In the genomic region with DNA sequence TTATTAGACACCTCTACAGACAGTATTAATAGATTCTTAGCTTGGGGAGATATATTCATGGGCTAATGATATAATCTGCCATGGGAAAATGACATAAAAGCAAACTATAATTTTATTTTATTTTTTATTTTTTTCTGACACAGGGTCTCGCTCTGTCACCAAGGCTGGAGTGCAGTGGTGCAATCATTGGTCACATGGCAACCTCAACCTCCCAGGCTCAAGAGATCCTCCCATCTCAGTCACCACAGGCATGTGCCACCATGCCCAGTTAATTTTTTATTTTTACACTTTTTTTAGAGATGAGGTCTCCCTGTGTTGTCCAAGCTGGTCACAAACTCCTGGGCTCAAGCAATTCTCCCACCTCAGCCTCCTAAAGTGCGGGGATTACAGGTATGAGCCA, we compare ENCODE assay signal across 10 cellular contexts. TPM values are rescaled to one million over a fixed set of nuclear protein-coding genes. Genes with fewer than 3 reads are reported as not detected.
DNase-seq lines count a peak whose midpoint lies in the region; ATAC-seq and TF ChIP-seq lines count a peak whose summit lies in the region.
"Had no signal": no experiment of that assay in that cellular context is flagged by ENCODE, and none has a peak within 500 bp of the region (broad histone marks: within the 10 kb centered on the region; RNA-seq: fewer than 3 reads in every experiment).

No MANE protein-coding gene starts in this region.

- CTCF ChIA-PET in A673 (lab: Charles Lee): interaction anchor here (0.7 kb wide), 1 partner anchor 38 kb away, joined by 4 read pairs; no protein-coding TSS in a partner anchor
- CTCF ChIA-PET in MCF 10A (lab: Yijun Ruan, JAX): interaction anchor here (0.6 to 16.8 kb wide), 9 partner anchors 29 to 164 kb away, joined by 3 to 169 read pairs (median 8); a partner anchor contains a TSS
- CTCF ChIA-PET in activated CD8-positive, alpha-beta memory T cell treated with anti-CD3 and anti-CD28 coated beads, Interleukin-2, amount 10 ng/mL, durations not matched to agents 7 days and 5 days (lab: Charles Lee): interaction anchor here (1.4 to 3.3 kb wide), 2 partner anchors 158 to 172 kb away, joined by 4 to 12 read pairs; no protein-coding TSS in a partner anchor

- peak overlapping the region; percentile 34 for H3K4me2 ChIP-seq in mesenchymal stem cell (ENCODE audit: low read length, poor library complexity, severe bottlenecking)

- 91% methylated on average over 1 of the region's 2 CpGs for WGBS in mesenchymal stem cell

- no peak overlapping the region for H2BK12ac ChIP-seq in mesenchymal stem cell (ENCODE audit: low read length in 2 of 2)

- POLR2A ChIA-PET in A673 (lab: Charles Lee; ENCODE audit: low non-redundant PET) (no interaction called here), MCF 10A (lab: Yijun Ruan, JAX) (interaction anchor here (0.7 to 16.5 kb wide), 22 partner anchors 9 to 479 kb away, joined by 3 to 289 read pairs (median 6); a partner anchor contains a TSS)

- H3K18ac ChIP-seq in mesenchymal stem cell (ENCODE audit: low read depth in 1 of 2, low read length in 2 of 2): no peak overlapping the region

- BruUV-seq in A673 (replicated peaks; lab: Mats Ljungman, UMichigan) (no TSS peak), MCF 10A (replicated peaks; lab: Mats Ljungman, UMichigan) (no TSS peak)

- no peak for TF ChIP-seq CTCF in A673 (conservative IDR thresholded peaks at IDR 0.05; ENCODE audit: low read depth, low read length)
- TF ChIP-seq CTCF in MCF 10A (IDR thresholded peaks at IDR 0.05; ENCODE audit: unreplicated experiment): no peak

- no peak for ATAC-seq in activated CD8-positive, alpha-beta memory T cell treated with anti-CD3 and anti-CD28 coated beads, Interleukin-2, amount 10 ng/mL, durations not matched to agents 7 days and 5 days
- ATAC-seq in HG02623 (IDR thresholded peaks at IDR 0.05; ENCODE audit: unreplicated experiment): no peak
- ATAC-seq: HCT116 had no signal

- no peak overlapping the region for H2AFZ ChIP-seq in mesenchymal stem cell (ENCODE audit: low read depth, low read length)

- peaks cover 7% of the 10 kb centered on the region for H3K36me3 Mint-ChIP-seq in MCF 10A (ENCODE audit: insufficient read depth, unreplicated experiment)
- H3K36me3 Mint-ChIP-seq in activated CD8-positive, alpha-beta memory T cell treated with anti-CD3 and anti-CD28 coated beads, Interleukin-2, amount 10 ng/mL, durations not matched to agents 7 days and 5 days: peaks cover 4% of the 10 kb centered on the region

- peak overlapping the region; percentile 76 for H3K27ac Mint-ChIP-seq in MCF 10A (ENCODE audit: low read depth, unreplicated experiment)
- no peak overlapping the region for H3K27ac Mint-ChIP-seq in activated CD8-positive, alpha-beta memory T cell treated with anti-CD3 and anti-CD28 coated beads, Interleukin-2, amount 10 ng/mL, durations not matched to agents 7 days and 5 days

- peak overlapping the region; percentile 77 for H3K4me3 Mint-ChIP-seq in MCF 10A (ENCODE audit: unreplicated experiment)
- no peak overlapping the region for H3K4me3 Mint-ChIP-seq in activated CD8-positive, alpha-beta memory T cell treated with anti-CD3 and anti-CD28 coated beads, Interleukin-2, amount 10 ng/mL, durations not matched to agents 7 days and 5 days

- no peak overlapping the region for H3K23ac ChIP-seq in mesenchymal stem cell (ENCODE audit: low read length in 2 of 2)

- no peak overlapping the region for H3K4ac ChIP-seq in mesenchymal stem cell (ENCODE audit: low read depth in 1 of 2, low read length in 2 of 2)

- no peak overlapping the region for H4K8ac ChIP-seq in mesenchymal stem cell (ENCODE audit: low read length)

- no peak overlapping the region for H2BK15ac ChIP-seq in mesenchymal stem cell (ENCODE audit: low read depth, poor library complexity, severe bottlenecking)

- H3K36me3 ChIP-seq in A673 (ENCODE audit: insufficient read depth, low read length, poor library complexity, severe bottlenecking) (no peaks in the 10 kb centered on the region), KOPT-K1 (ENCODE audit: insufficient read depth, low read length) (no peaks in the 10 kb centered on the region), mesenchymal stem cell (ENCODE audit: control insufficient read depth in 1 of 2, insufficient read depth in 2 of 2, low read depth in 1 of 2, low read length in 2 of 2) (no peaks in the 10 kb centered on the region)

- peaks cover 86% of the 10 kb centered on the region for H3K4me1 ChIP-seq in A673 (ENCODE audit: insufficient read depth, low read length, poor library complexity, severe bottlenecking)
- H3K4me1 ChIP-seq in mesenchymal stem cell (ENCODE audit: control insufficient read depth, insufficient read depth, low read depth, low read length): peaks cover 8% of the 10 kb centered on the region

- H2BK120ac ChIP-seq in mesenchymal stem cell (ENCODE audit: low read depth, low read length): no peak overlapping the region

- H3K9me3 Mint-ChIP-seq in MCF 10A (ENCODE audit: unreplicated experiment): no peaks in the 10 kb centered on the region
- no peaks in the 10 kb centered on the region for H3K9me3 Mint-ChIP-seq in activated CD8-positive, alpha-beta memory T cell treated with anti-CD3 and anti-CD28 coated beads, Interleukin-2, amount 10 ng/mL, durations not matched to agents 7 days and 5 days (ENCODE audit: low read depth)
- H3K9me3 Mint-ChIP-seq: activated T-helper 1 cell treated with anti-CD3 and anti-CD28 coated beads, Interleukin-12 subunit alpha, Interleukin-12 subunit beta, Interleukin-2, Interleukin-4 antibody, amounts not matched to agents 30 ng/mL and 10 ng/mL and 1 ng/mL, durations not matched to agents 14 hours and 24 hours and 36 hours had no signal

- H3K14ac ChIP-seq in mesenchymal stem cell (ENCODE audit: low read length in 2 of 2): no peak overlapping the region

- H3K9ac ChIP-seq in mesenchymal stem cell (ENCODE audit: low read length): peak overlapping the region; percentile 85

- H3K27me3 ChIP-seq in A673 (replicated peaks; ENCODE audit: insufficient read depth, low read depth, low read length, poor library complexity) (no peaks in the 10 kb centered on the region), mesenchymal stem cell (ENCODE audit: control insufficient read depth in 1 of 2, insufficient read depth in 1 of 2, low read length in 2 of 2) (no peaks in the 10 kb centered on the region)

- H3K9me3 ChIP-seq in A673 (ENCODE audit: low read depth, low read length, poor library complexity, severe bottlenecking) (no peaks in the 10 kb centered on the region), KOPT-K1 (ENCODE audit: insufficient read depth, low read length, poor library complexity, severe bottlenecking) (peaks cover 7% of the 10 kb centered on the region), mesenchymal stem cell (ENCODE audit: control insufficient read depth, low read length) (no peaks in the 10 kb centered on the region)

- H3K4me3 ChIP-seq in A673 (ENCODE audit: low read depth, low read length, poor library complexity, severe bottlenecking) (peak overlapping the region; percentile 38), mesenchymal stem cell (ENCODE audit: insufficient read depth in 1 of 2, low read depth in 1 of 2, low read length in 2 of 2) (peak overlapping the region in 1 of 2 experiments; percentile 63)

- H3K79me1 ChIP-seq in mesenchymal stem cell (replicated peaks; ENCODE audit: low read length, poor library complexity, severe bottlenecking): no peaks in the 10 kb centered on the region

- DNase-seq in A673 (ENCODE audit: low spot score) (no peak), MCF 10A (ENCODE audit: unreplicated experiment) (peak; percentile 47), mesenchymal stem cell (peak; percentile 57), hepatic stellate cell (ENCODE audit: low spot score) (no peak), NCI-H2029 (lab: John Stamatoyannopoulos, UW) (no peak)
- no peak for DNase-seq in activated CD8-positive, alpha-beta memory T cell treated with anti-CD3 and anti-CD28 coated beads, Interleukin-2, amount 10 ng/mL, durations not matched to agents 7 days and 5 days

- no peak overlapping the region for H2BK5ac ChIP-seq in mesenchymal stem cell (ENCODE audit: low read depth, low read length, poor library complexity, severe bottlenecking)

- peaks cover 57% of the 10 kb centered on the region for H3K4me1 Mint-ChIP-seq in MCF 10A (ENCODE audit: insufficient read depth, unreplicated experiment)
- peaks cover 57% of the 10 kb centered on the region for H3K4me1 Mint-ChIP-seq in activated CD8-positive, alpha-beta memory T cell treated with anti-CD3 and anti-CD28 coated beads, Interleukin-2, amount 10 ng/mL, durations not matched to agents 7 days and 5 days

- no peak overlapping the region for H2AK5ac ChIP-seq in mesenchymal stem cell (ENCODE audit: low read length, severe bottlenecking)

- no peak overlapping the region for H4K91ac ChIP-seq in mesenchymal stem cell (ENCODE audit: low read length)

- intact Hi-C loops in A673 (cut with micrococcal nuclease; ENCODE audit: unreplicated experiment): loop anchor here (2.0 to 10.0 kb wide), 2 partner anchors 112 to 286 kb away; a partner anchor contains a TSS
- intact Hi-C loops in MCF 10A (cut with micrococcal nuclease): loop anchor here (5.0 kb wide), 1 partner anchor 254 kb away; no protein-coding TSS in a partner anchor

- no peaks in the 10 kb centered on the region for H3K27me3 Mint-ChIP-seq in MCF 10A (ENCODE audit: insufficient read depth, unreplicated experiment)
- no peaks in the 10 kb centered on the region for H3K27me3 Mint-ChIP-seq in activated CD8-positive, alpha-beta memory T cell treated with anti-CD3 and anti-CD28 coated beads, Interleukin-2, amount 10 ng/mL, durations not matched to agents 7 days and 5 days

- H3K27ac ChIP-seq in A673 (ENCODE audit: low read depth, low read length, poor library complexity, severe bottlenecking) (peak overlapping the region; percentile 20), KOPT-K1 (ENCODE audit: low read depth, low read length, poor library complexity, severe bottlenecking) (peak overlapping the region; percentile 69), mesenchymal stem cell (ENCODE audit: low read length, poor library complexity, severe bottlenecking) (peak overlapping the region; percentile 61)

RNA-seq across cellular contexts. Expression of a gene that starts 39.3 kb away (rescaled TPM):
- total RNA-seq in A673 (2021) (244 and 275 TPM in 2 replicates), MCF 10A (2022) (389 and 391 TPM in 2 replicates)
- polyA plus RNA-seq in mesenchymal stem cell (2013, experiment 1 of 2): 977 TPM
- 1,026 TPM for polyA plus RNA-seq in mesenchymal stem cell (2013, experiment 2 of 2)
- total RNA-seq in activated CD8-positive, alpha-beta memory T cell treated with anti-CD3 and anti-CD28 coated beads, Interleukin-2, amount 10 ng/mL, durations not matched to agents 7 days and 5 days: 10 to 100 TPM; 71.6 to 88.0 TPM

Comparison
In these comparisons a context has a peak if more than half of its experiments do, and no peak if none do; other contexts are left out.
1. DNase-seq: peak in MCF 10A (single experiment) and mesenchymal stem cell (single experiment); none in A673 (single experiment), hepatic stellate cell (single experiment), NCI-H2029 (single experiment) and activated CD8-positive, alpha-beta memory T cell treated with anti-CD3 and anti-CD28 coated beads, Interleukin-2, amount 10 ng/mL, durations not matched to agents 7 days and 5 days (single experiment).
2. Peak in every context shown above with its lines, with median percentiles within 50 percentile points of each other: H3K27ac ChIP-seq.